ENCODE assay signal across 11 cellular contexts in the genomic region with DNA sequence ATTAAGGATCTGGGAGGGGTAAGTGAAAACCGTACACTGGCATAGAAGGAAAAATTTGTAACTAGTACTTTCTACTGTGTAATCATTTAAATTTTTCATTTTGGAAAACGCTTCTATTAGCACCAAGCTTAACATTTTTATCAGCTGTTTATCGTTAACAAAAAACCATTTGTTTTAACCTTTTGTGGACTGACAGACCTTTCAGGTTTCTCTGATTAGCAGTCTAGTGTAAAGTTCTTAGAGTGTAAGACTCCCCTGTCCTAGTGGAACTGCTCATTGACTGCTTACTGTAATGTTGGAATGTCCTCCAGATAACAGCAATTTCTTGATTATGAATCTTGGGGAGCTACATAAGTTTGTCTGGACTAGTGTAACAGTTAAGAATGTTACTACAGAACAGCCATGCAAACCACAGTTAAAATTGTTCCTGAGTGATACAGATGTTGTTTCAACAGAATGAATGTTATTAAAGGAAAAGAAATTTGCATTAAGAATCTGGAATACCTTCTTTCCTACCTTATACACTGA. TPM values are rescaled to one million over a fixed set of nuclear protein-coding genes. Genes with fewer than 3 reads are reported as not detected.
DNase-seq lines count a peak whose midpoint lies in the region; ATAC-seq, FAIRE-seq and TF ChIP-seq lines count a peak whose summit lies in the region.
"Had no signal": no experiment of that assay in that cellular context is flagged by ENCODE, and none has a peak within 500 bp of the region (broad histone marks: within the 10 kb centered on the region; RNA-seq: fewer than 3 reads in every experiment).

No MANE protein-coding gene starts in this region.

- peaks cover 21% of the 10 kb centered on the region for H3K36me3 Mint-ChIP-seq in activated T-cell treated with anti-CD3 and anti-CD28 coated beads, Interleukin-2, amount 50 U/mL, for 4 hours (ENCODE audit: insufficient read depth)

- no peak overlapping the region for H3K4ac ChIP-seq in H1 (replicated peaks; ENCODE audit: insufficient read length, low read depth, low read length)

- H3K36me3 ChIP-seq in PC-3 (ENCODE audit: low read depth, low read length) (peaks cover 22% of the 10 kb centered on the region), H1 (ENCODE audit: control insufficient read depth in 2 of 4, insufficient read depth in 4 of 4, low read length in 3 of 4) (peaks cover 0 to 38% (median 14%) of the 10 kb centered on the region in 4 experiments; a peak in 3 of 8 replicates)

- no peak for TF ChIP-seq POLR2A in H1 (IDR thresholded peaks at IDR 0.05; ENCODE audit: control extremely low read depth in 1 of 2, low read depth in 2 of 2, low read length in 2 of 2)

- intact Hi-C loops in PC-3 (cut with micrococcal nuclease), result loop anchor here (10.0 kb wide), 1 partner anchor 663 kb away; a partner anchor contains a TSS

- no peak overlapping the region for H3K18ac ChIP-seq in H1 (ENCODE audit: extremely low read depth, low read length)

- no peak for FAIRE-seq in H1 (lab: Jason Lieb, UNC)

- H3K4me1 Mint-ChIP-seq in activated T-cell treated with anti-CD3 and anti-CD28 coated beads, Interleukin-2, amount 50 U/mL, for 4 hours (ENCODE audit: low read depth), result peaks cover 42% of the 10 kb centered on the region

- no peak overlapping the region for H2BK5ac ChIP-seq in H1 (ENCODE audit: low read depth, low read length)

- CTCF ChIA-PET in PC-3 (lab: Charles Lee), result no interaction called here
- CTCF ChIA-PET in H1 (lab: Charles Lee; ENCODE audit: partially characterized antibody), result no interaction called here

- TF ChIP-seq RAD21 in H1 (IDR thresholded peaks at IDR 0.05 in 1 of 2, conservative IDR thresholded peaks at IDR 0.05 in 1 of 2; ENCODE audit: low read depth in 2 of 2, low read length in 2 of 2), result no peak

- H3K4me3 Mint-ChIP-seq in activated T-cell treated with anti-CD3 and anti-CD28 coated beads, Interleukin-2, amount 50 U/mL, for 4 hours, result peak overlapping the region; percentile 98

- H3K4me2 ChIP-seq in PC-3 (ENCODE audit: low read length), result peak overlapping the region; percentile 87
- H3K4me2 ChIP-seq in H1 (ENCODE audit: insufficient read depth in 1 of 2, low read depth in 2 of 2, low read length in 2 of 2), result peak overlapping the region; percentile 72 to 85

- H3K9me3 ChIP-seq in PC-3 (ENCODE audit: low read length) (no peaks in the 10 kb centered on the region), H1 (ENCODE audit: insufficient read depth in 2 of 2, low read depth in 1 of 2, low read length in 1 of 2) (no peaks in the 10 kb centered on the region)

- H2BK12ac ChIP-seq in H1 (ENCODE audit: low read depth, low read length), result no peak overlapping the region

- peaks cover 17% of the 10 kb centered on the region for H4K20me1 ChIP-seq in PC-3 (ENCODE audit: low read length)
- peaks cover 1 to 2% of the 10 kb centered on the region in 2 experiments for H4K20me1 ChIP-seq in H1 (replicated peaks in 1 of 2; ENCODE audit: control insufficient read depth in 1 of 2, insufficient read depth in 2 of 2, low read length in 2 of 2)

- no peaks in the 10 kb centered on the region; the same call in 1 of the 2 replicates for H3K23me2 ChIP-seq in H1 (ENCODE audit: low read depth, low read length)

- no peak overlapping the region for H4K5ac ChIP-seq in H1 (ENCODE audit: insufficient read length, low read depth, low read length)

- H3K27me3 Mint-ChIP-seq in activated T-cell treated with anti-CD3 and anti-CD28 coated beads, Interleukin-2, amount 50 U/mL, for 4 hours (ENCODE audit: low read depth), result no peaks in the 10 kb centered on the region

- H4K8ac ChIP-seq in H1 (ENCODE audit: extremely low read depth, insufficient read depth, low read length), result no peak overlapping the region

- H3K14ac ChIP-seq in H1 (ENCODE audit: insufficient read length), result no peak overlapping the region

- H3K4me1 ChIP-seq in PC-3 (ENCODE audit: insufficient read depth, low read length) (peaks cover 23% of the 10 kb centered on the region), H1 (replicated peaks in 1 of 4; ENCODE audit: control insufficient read depth in 3 of 4, insufficient read depth in 4 of 4, low read length in 3 of 4) (peaks cover 0 to 5% (median 0%) of the 10 kb centered on the region in 4 experiments; a peak in 2 of 7 replicates)

- TF ChIP-seq CTCF in PC-3 (conservative IDR thresholded peaks at IDR 0.05; ENCODE audit: low read depth, low read length), result no peak
- no peak for TF ChIP-seq CTCF in H1 (IDR thresholded peaks at IDR 0.05; ENCODE audit: control extremely low read depth in 1 of 3, insufficient read depth in 1 of 3, low read depth in 1 of 3, low read length in 3 of 3)

- H3K79me1 ChIP-seq in H1 (ENCODE audit: low read depth, low read length), result peaks cover 2% of the 10 kb centered on the region; the same call in 1 of the 2 replicates

- H2AFZ ChIP-seq in PC-3 (ENCODE audit: low read length), result no peak overlapping the region
- no peak overlapping the region for H2AFZ ChIP-seq in H1 (ENCODE audit: low read length)

- H3K9me2 ChIP-seq in PC-3 (replicated peaks; ENCODE audit: low read length), result no peaks in the 10 kb centered on the region

- no peak overlapping the region for H2AK5ac ChIP-seq in H1 (ENCODE audit: low read depth, low read length)

- H3K9ac ChIP-seq in PC-3 (ENCODE audit: low read length) (peak overlapping the region; percentile 94; the same call in 1 of the 2 replicates), H1 (replicated peaks in 1 of 4; ENCODE audit: extremely low read depth in 1 of 4, low read depth in 3 of 4, low read length in 3 of 4) (no peak overlapping the region; a peak in 1 of 7 replicates)

- ATAC-seq in activated T-cell treated with anti-CD3 and anti-CD28 coated beads, Interleukin-2, amount 50 U/mL, for 4 hours, result no peak
- ATAC-seq in PC-3 (no peak), HG02885 (IDR thresholded peaks at IDR 0.05; ENCODE audit: poor library complexity, unreplicated experiment) (no peak), GM21717 (IDR thresholded peaks at IDR 0.05; ENCODE audit: unreplicated experiment) (no peak), GM19351 (IDR thresholded peaks at IDR 0.05; ENCODE audit: unreplicated experiment) (no peak)

- H4K91ac ChIP-seq in H1 (replicated peaks; ENCODE audit: insufficient read length, low read length), result no peak overlapping the region

- no peak for DNase-seq in activated T-cell treated with anti-CD3 and anti-CD28 coated beads, Interleukin-2, amount 50 U/mL, for 4 hours
- no peak for DNase-seq in activated T-cell treated with anti-CD3 and anti-CD28 coated beads, Interleukin-2, amount 50 U/mL, for 1 hour
- DNase-seq in PC-3 (peak; percentile 5), H1 (ENCODE audit: low read depth in 1 of 2, low spot score in 2 of 2) (no peak), skeletal muscle cell (ENCODE audit: low read depth) (no peak)
- DNase-seq: COR-L47; islet precursor cell; stimulated activated CD4-positive, alpha-beta T cell treated with anti-CD3 and anti-CD28 coated beads, Interleukin-2, amount 100 ng/mL, for 24 hours had no signal

- no TSS peak for BruUV-seq in PC-3 (replicated peaks; lab: Mats Ljungman, UMichigan)

- H2BK120ac ChIP-seq in H1 (replicated peaks; ENCODE audit: low read depth, low read length), result no peak overlapping the region

- H2BK15ac ChIP-seq in H1 (ENCODE audit: low read length), result no peak overlapping the region

- no peak overlapping the region for H2BK20ac ChIP-seq in H1 (ENCODE audit: low read length)

- H3K4me3 ChIP-seq in PC-3 (ENCODE audit: low read length) (peak overlapping the region; percentile 91), H1 (ENCODE audit: extremely low read depth in 1 of 4, insufficient read depth in 2 of 4, low read depth in 3 of 4, low read length in 4 of 4) (peak overlapping the region in 3 of 4 experiments; percentile 81 to 88 (median 87); a peak in 3 of 8 replicates), skeletal muscle cell (ENCODE audit: low read depth, low read length) (peak overlapping the region; percentile 95)

- TF ChIP-seq EP300 in H1 (IDR thresholded peaks at IDR 0.05; ENCODE audit: borderline replicate concordance in 1 of 2, low read depth in 2 of 2, low read length in 2 of 2), result no peak

- no peaks in the 10 kb centered on the region for H3K9me3 Mint-ChIP-seq in activated T-cell treated with anti-CD3 and anti-CD28 coated beads, Interleukin-2, amount 50 U/mL, for 4 hours

- H3K23ac ChIP-seq in H1 (ENCODE audit: insufficient read length), result no peak overlapping the region

- no peaks in the 10 kb centered on the region for H3K27me3 ChIP-seq in PC-3 (ENCODE audit: low read length)
- H3K27me3 ChIP-seq in H1 (replicated peaks in 1 of 4; ENCODE audit: control insufficient read depth in 3 of 4, extremely low read depth in 1 of 4, insufficient read depth in 3 of 4, low read length in 3 of 4), result no peaks in the 10 kb centered on the region

- 82% methylated on average over 3 of the region's 3 CpGs; no CpG with 5 or more reads in 1 of the 2 experiments for WGBS in H1 (ENCODE audit: extremely low coverage in 1 of 2, insufficient coverage in 1 of 2, insufficient read length in 1 of 2, insufficient replicate concordance in 2 of 2, low coverage in 1 of 2, low lambda C conversion rate in 2 of 2, missing lambda C conversion rate in 1 of 2), 2 experiments

- POLR2A ChIA-PET in PC-3 (lab: Charles Lee; ENCODE audit: unreplicated experiment), result no interaction called here
- POLR2A ChIA-PET in H1 (lab: Charles Lee; ENCODE audit: partially characterized antibody), result no interaction called here

- no peak overlapping the region for H3K56ac ChIP-seq in H1 (replicated peaks; ENCODE audit: insufficient read length, low read depth, low read length)

- no peak overlapping the region for H3K27ac ChIP-seq in PC-3 (ENCODE audit: low read length)
- H3K27ac ChIP-seq in H1 (ENCODE audit: low read depth, low read length), result no peak overlapping the region

- H3K79me2 ChIP-seq in PC-3 (ENCODE audit: low read length) (peaks cover 92% of the 10 kb centered on the region), H1 (ENCODE audit: control insufficient read depth in 1 of 2, insufficient read depth in 2 of 2, low read length in 2 of 2) (peaks cover 0 to 82% of the 10 kb centered on the region in 2 experiments; a peak in 3 of 4 replicates)

- H3F3A ChIP-seq in PC-3 (ENCODE audit: low read length, unreplicated experiment), result no peaks in the 10 kb centered on the region

RNA-seq across cellular contexts. Expression of a gene that starts 2.0 kb away (rescaled TPM):
- total RNA-seq in activated T-cell treated with anti-CD3 and anti-CD28 coated beads, Interleukin-2, amount 50 U/mL, for 4 hours, result 10 to 100 TPM; 41.4 to 43.9 (median 43.7) TPM
- total RNA-seq in PC-3 (2014; rRNA removed), result 21.4 and 37.5 TPM in 2 replicates
- total RNA-seq in H1 (2021; fragmentation: NEBNext Ultra II Directional; extraction: Animal tissue kit (Norgen Biotek cat#: 25700)), result 78.9 and 82.4 TPM in 2 replicates
- polyA plus RNA-seq in H1 (2011; rRNA removed), result 8.7 and 10.0 TPM in 2 replicates
- 13.7 TPM for polyA plus RNA-seq in H1 (2011; cell fraction: cytosol; rRNA removed)
- polyA plus RNA-seq in H1 (2011; cell fraction: nucleus; rRNA removed), result 14.9 TPM
- 20.7 to 55.8 TPM (median 24.4 TPM) in 4 replicates for polyA plus RNA-seq in H1 (2012, experiment 1 of 2)
- polyA plus RNA-seq in H1 (2012, experiment 2 of 2), result 3.2 TPM
- 57.4 TPM for polyA plus RNA-seq in H1 (2013, experiment 1 of 2)
- 58.9 TPM for polyA plus RNA-seq in H1 (2013, experiment 2 of 2)
- polyA minus RNA-seq in H1 (2011; rRNA and poly(A)+ RNA removed), result 6.7 and 8.1 TPM in 2 replicates
- polyA minus RNA-seq in H1 (2011; cell fraction: cytosol; rRNA and poly(A)+ RNA removed), result 17.0 TPM
- polyA minus RNA-seq in H1 (2011; cell fraction: nucleus; rRNA and poly(A)+ RNA removed), result 53.9 TPM

RNA-seq across cellular contexts. Expression of a gene that starts 2.1 kb away (rescaled TPM):
- total RNA-seq in activated T-cell treated with anti-CD3 and anti-CD28 coated beads, Interleukin-2, amount 50 U/mL, for 4 hours, result 10 to 100 TPM; 20.4 to 21.7 (median 21.7) TPM
- 4.5 and 5.2 TPM in 2 replicates for total RNA-seq in PC-3 (2014; rRNA removed)
- total RNA-seq in H1 (2021; fragmentation: NEBNext Ultra II Directional; extraction: Animal tissue kit (Norgen Biotek cat#: 25700)), result 17.3 and 22.5 TPM in 2 replicates
- polyA plus RNA-seq in H1 (2011; rRNA removed), result 3.2 and 6.5 TPM in 2 replicates
- 6.6 TPM for polyA plus RNA-seq in H1 (2011; cell fraction: cytosol; rRNA removed)
- polyA plus RNA-seq in H1 (2011; cell fraction: nucleus; rRNA removed), result 6.1 TPM
- polyA plus RNA-seq in H1 (2012, experiment 1 of 2), result 6.4 to 16.0 TPM (median 7.1 TPM) in 4 replicates
- polyA plus RNA-seq in H1 (2012, experiment 2 of 2), result 1.8 TPM
- 15.4 TPM for polyA plus RNA-seq in H1 (2013, experiment 1 of 2)
- 14.7 TPM for polyA plus RNA-seq in H1 (2013, experiment 2 of 2)
- polyA minus RNA-seq in H1 (2011; rRNA and poly(A)+ RNA removed), result 5.5 and 7.4 TPM in 2 replicates
- 4.9 TPM for polyA minus RNA-seq in H1 (2011; cell fraction: cytosol; rRNA and poly(A)+ RNA removed)
- 20.4 TPM for polyA minus RNA-seq in H1 (2011; cell fraction: nucleus; rRNA and poly(A)+ RNA removed)

RNA-seq across cellular contexts. Expression of a gene that starts 55.8 kb away (rescaled TPM):
- total RNA-seq in activated T-cell treated with anti-CD3 and anti-CD28 coated beads, Interleukin-2, amount 50 U/mL, for 4 hours, result 1 to 10 TPM; 1.1 to 1.8 (median 1.2) TPM
- total RNA-seq in PC-3 (2014; rRNA removed), result 4.4 and 5.9 TPM in 2 replicates
- 17.9 and 21.4 TPM in 2 replicates for total RNA-seq in H1 (2021; fragmentation: NEBNext Ultra II Directional; extraction: Animal tissue kit (Norgen Biotek cat#: 25700))
- 4.6 and 5.6 TPM in 2 replicates for polyA plus RNA-seq in H1 (2011; rRNA removed)
- 5.9 TPM for polyA plus RNA-seq in H1 (2011; cell fraction: cytosol; rRNA removed)
- polyA plus RNA-seq in H1 (2011; cell fraction: nucleus; rRNA removed), result 12.7 TPM
- 4.7 to 8.4 TPM (median 7.7 TPM) in 4 replicates for polyA plus RNA-seq in H1 (2012, experiment 1 of 2)
- polyA plus RNA-seq in H1 (2012, experiment 2 of 2), result 0.30 TPM
- polyA plus RNA-seq in H1 (2013, experiment 1 of 2), result 9.4 TPM
- 8.8 TPM for polyA plus RNA-seq in H1 (2013, experiment 2 of 2)
- polyA minus RNA-seq in H1 (2011; rRNA and poly(A)+ RNA removed), result 29.0 and 53.2 TPM in 2 replicates
- polyA minus RNA-seq in H1 (2011; cell fraction: cytosol; rRNA and poly(A)+ RNA removed), result 12.3 TPM
- polyA minus RNA-seq in H1 (2011; cell fraction: nucleus; rRNA and poly(A)+ RNA removed), result 42.5 TPM
